In the genomic region with DNA sequence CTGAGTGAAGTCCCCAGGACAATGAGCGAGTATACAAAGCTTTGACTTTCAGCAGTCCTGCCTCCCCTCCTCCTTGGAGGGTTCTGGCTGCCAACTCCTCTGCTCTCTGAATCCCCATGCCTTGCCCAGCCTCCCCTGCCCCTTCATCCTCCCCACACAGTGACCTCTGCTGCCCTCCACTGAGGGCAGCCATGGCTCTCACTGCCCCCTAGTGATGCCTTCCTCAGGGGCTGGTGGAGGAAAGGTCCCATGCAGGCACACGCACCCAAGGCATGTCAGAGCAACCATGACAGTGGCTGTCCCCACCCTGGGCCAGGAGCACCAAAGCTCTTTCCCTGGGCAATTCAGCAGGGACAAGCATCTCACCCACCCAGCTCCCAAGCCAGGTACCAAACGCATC, we compare ENCODE assay signal across 1 cellular context.
TF ChIP-seq lines count a peak whose summit lies in the region.

No MANE protein-coding gene starts in this region.

TF ChIP-seq in GM23338, 12 proteins besides CTCF, POLR2A, EP300 and RAD21 (continued from another document):
- no peak for TF ChIP-seq STAT1 (IDR thresholded peaks at IDR 0.05; ENCODE audit: unreplicated experiment)
- TF ChIP-seq, protein P1, sequence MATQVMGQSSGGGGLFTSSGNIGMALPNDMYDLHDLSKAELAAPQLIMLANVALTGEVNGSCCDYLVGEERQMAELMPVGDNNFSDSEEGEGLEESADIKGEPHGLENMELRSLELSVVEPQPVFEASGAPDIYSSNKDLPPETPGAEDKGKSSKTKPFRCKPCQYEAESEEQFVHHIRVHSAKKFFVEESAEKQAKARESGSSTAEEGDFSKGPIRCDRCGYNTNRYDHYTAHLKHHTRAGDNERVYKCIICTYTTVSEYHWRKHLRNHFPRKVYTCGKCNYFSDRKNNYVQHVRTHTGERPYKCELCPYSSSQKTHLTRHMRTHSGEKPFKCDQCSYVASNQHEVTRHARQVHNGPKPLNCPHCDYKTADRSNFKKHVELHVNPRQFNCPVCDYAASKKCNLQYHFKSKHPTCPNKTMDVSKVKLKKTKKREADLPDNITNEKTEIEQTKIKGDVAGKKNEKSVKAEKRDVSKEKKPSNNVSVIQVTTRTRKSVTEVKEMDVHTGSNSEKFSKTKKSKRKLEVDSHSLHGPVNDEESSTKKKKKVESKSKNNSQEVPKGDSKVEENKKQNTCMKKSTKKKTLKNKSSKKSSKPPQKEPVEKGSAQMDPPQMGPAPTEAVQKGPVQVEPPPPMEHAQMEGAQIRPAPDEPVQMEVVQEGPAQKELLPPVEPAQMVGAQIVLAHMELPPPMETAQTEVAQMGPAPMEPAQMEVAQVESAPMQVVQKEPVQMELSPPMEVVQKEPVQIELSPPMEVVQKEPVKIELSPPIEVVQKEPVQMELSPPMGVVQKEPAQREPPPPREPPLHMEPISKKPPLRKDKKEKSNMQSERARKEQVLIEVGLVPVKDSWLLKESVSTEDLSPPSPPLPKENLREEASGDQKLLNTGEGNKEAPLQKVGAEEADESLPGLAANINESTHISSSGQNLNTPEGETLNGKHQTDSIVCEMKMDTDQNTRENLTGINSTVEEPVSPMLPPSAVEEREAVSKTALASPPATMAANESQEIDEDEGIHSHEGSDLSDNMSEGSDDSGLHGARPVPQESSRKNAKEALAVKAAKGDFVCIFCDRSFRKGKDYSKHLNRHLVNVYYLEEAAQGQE (IDR thresholded peaks at IDR 0.05; ENCODE audit: unreplicated experiment) = no peak
